14 cellular contexts compared by ENCODE assay signal in genomic region chr10:58820862-58821559, GRCh38.
DNase-seq lines count a peak whose midpoint lies in the region; ATAC-seq and TF ChIP-seq lines count a peak whose summit lies in the region.
"Had no signal": no experiment of that assay in that cellular context is flagged by ENCODE, and none has a peak within 500 bp of the region (broad histone marks: within the 10 kb centered on the region; RNA-seq: fewer than 3 reads in every experiment).

No MANE protein-coding gene starts in this region.

- DNase-seq in AG09309 (ENCODE audit: low read depth) (peak; percentile 11), cardiac fibroblast (ENCODE audit: low read depth in 2 of 2) (peak; percentile 65 to 80), mesothelial cell of epicardium (ENCODE audit: low spot score in 2 of 2, unreplicated experiment in 2 of 2) (no peak), SHP77 (lab: John Stamatoyannopoulos, UW) (no peak), KG1 (lab: John Stamatoyannopoulos, UW) (no peak)
- DNase-seq: activated CD4-positive, CD25-positive, alpha-beta regulatory T cell treated with anti-CD3 and anti-CD28 coated beads, Interleukin-2, amount 50 U/mL, for 72 hours; central memory CD4-positive, alpha-beta T cell; GF-D8; left colon; MV-4-11; NCI-H69 had no signal

- no peak for TF ChIP-seq EP300 in Ishikawa (IDR thresholded peaks at IDR 0.05; ENCODE audit: borderline replicate concordance)

- H3K27me3 Mint-ChIP-seq in mesothelial cell of epicardium (ENCODE audit: low read depth), result no peaks in the 10 kb centered on the region

- no peaks in the 10 kb centered on the region for H3K36me3 Mint-ChIP-seq in mesothelial cell of epicardium

- peak overlapping the region; percentile 10 for H3K27ac Mint-ChIP-seq in mesothelial cell of epicardium

- H3K4me3 Mint-ChIP-seq in mesothelial cell of epicardium, result no peak overlapping the region

- no peak for TF ChIP-seq CTCF in AG09309 (IDR thresholded peaks at IDR 0.05; ENCODE audit: control insufficient read depth, insufficient read depth, low read depth, low read length, missing control alignments)
- no peak for TF ChIP-seq CTCF in cardiac fibroblast (IDR thresholded peaks at IDR 0.05; ENCODE audit: low read depth, low read length)
- TF ChIP-seq CTCF in mesothelial cell of epicardium (IDR thresholded peaks at IDR 0.05; ENCODE audit: unreplicated experiment), result no peak

- H3K4me3 ChIP-seq in AG09309 (ENCODE audit: control insufficient read depth, low read depth, low read length) (no peak overlapping the region), cardiac fibroblast (replicated peaks in 1 of 2; ENCODE audit: low read depth in 2 of 2, low read length in 2 of 2) (no peak overlapping the region)

- ATAC-seq in GM18907 (IDR thresholded peaks at IDR 0.05; ENCODE audit: unreplicated experiment) (no peak), GM18517 (IDR thresholded peaks at IDR 0.05; ENCODE audit: unreplicated experiment) (no peak)
- ATAC-seq: left colon had no signal

- TF ChIP-seq RAD21 in Ishikawa (IDR thresholded peaks at IDR 0.05; ENCODE audit: low read depth), result no peak

- no peaks in the 10 kb centered on the region for H3K9me3 Mint-ChIP-seq in mesothelial cell of epicardium

- peaks cover 78% of the 10 kb centered on the region for H3K4me1 Mint-ChIP-seq in mesothelial cell of epicardium

TF ChIP-seq in Ishikawa, 13 proteins besides CTCF, POLR2A, EP300 and RAD21:
- TF ChIP-seq NFIC (IDR thresholded peaks at IDR 0.05) (peak; percentile 70), YY1 (IDR thresholded peaks at IDR 0.05; ENCODE audit: low read depth) (no peak)

Comparison
In these comparisons a context has a peak if more than half of its experiments do, and no peak if none do; other contexts are left out.
1. DNase-seq: peak in AG09309 (single experiment) and cardiac fibroblast (2 of 2); none in mesothelial cell of epicardium (0 of 2), SHP77 (0 of 2) and KG1 (single experiment).